Comparison of ENCODE assay signal across 8 cellular contexts in the genomic region with DNA sequence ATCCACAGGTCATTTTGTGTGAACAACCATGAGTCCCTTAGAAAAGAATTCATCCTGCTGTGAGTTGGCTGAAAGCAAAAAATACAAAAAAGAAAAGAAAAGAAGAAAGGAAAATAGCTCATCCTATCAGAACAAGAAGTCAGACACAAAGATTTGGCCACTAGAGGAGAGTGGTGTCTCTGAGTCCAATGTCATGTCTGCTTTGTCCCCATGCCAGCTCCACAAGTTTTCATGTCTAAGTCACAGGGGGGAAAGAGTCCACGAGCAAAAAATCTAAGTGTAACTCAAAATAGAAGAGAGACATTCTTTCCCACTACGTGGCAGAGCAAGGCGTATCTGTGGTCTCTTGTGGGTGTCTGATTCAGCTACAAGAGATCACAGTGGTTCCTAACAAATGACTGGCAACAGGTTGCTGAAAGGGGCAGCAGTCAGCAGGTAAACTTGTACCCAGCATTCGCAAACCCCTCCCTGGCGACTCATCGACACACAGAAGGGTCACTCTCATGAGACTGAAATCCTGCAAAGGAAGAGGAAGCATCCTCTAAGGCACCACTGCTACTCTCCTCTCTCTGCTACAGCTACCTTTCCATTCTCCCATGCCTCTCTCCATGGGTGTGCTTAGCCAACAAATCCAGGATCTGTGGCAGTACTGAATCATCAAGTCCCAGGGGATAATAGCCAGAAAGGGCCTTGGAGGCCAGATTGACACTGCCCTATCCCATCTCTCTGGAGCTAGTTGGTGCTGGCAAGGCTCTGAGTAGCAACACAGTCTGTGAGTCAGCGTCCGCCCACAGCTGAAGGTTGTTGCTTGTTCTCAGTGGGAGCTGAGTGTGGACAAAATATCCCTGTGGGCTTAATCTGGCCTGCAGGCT.
DNase-seq lines count a peak whose midpoint lies in the region; ATAC-seq, FAIRE-seq and TF ChIP-seq lines count a peak whose summit lies in the region.

No MANE protein-coding gene starts in this region.

- peak overlapping the region; percentile 80 for H2AK5ac ChIP-seq in IMR-90 (ENCODE audit: low read depth, low read length)

- H2AFZ ChIP-seq in IMR-90 (replicated peaks; ENCODE audit: low read length, poor library complexity): peak overlapping the region; percentile 82
- H2AFZ ChIP-seq in osteoblast (ENCODE audit: low read length): peak overlapping the region; percentile 3

- in situ Hi-C loops in IMR-90 (cut with MboI; ENCODE audit: low sequenced_read_pairs): loop anchor here (10.0 kb wide), 1 partner anchor 121 kb away; a partner anchor contains a TSS

- peak overlapping the region; percentile 74 for H3K4me3 Mint-ChIP-seq in activated CD4-positive, alpha-beta memory T cell treated with anti-CD3 and anti-CD28 coated beads for 36 hours
- H3K4me3 Mint-ChIP-seq in endodermal cell: no peak overlapping the region

- peak; percentile 37 for TF ChIP-seq CTCF in IMR-90 (conservative IDR thresholded peaks at IDR 0.05; ENCODE audit: low read depth, low read length)
- peak; percentile 26 for TF ChIP-seq CTCF in endodermal cell (conservative IDR thresholded peaks at IDR 0.05)
- peak; percentile 49 for TF ChIP-seq CTCF in osteoblast (IDR thresholded peaks at IDR 0.05; ENCODE audit: extremely low read depth, low read depth, low read length)

- peak overlapping the region; percentile 98 for H3K27ac Mint-ChIP-seq in activated CD4-positive, alpha-beta memory T cell treated with anti-CD3 and anti-CD28 coated beads for 36 hours
- no peak overlapping the region for H3K27ac Mint-ChIP-seq in endodermal cell

- dilution Hi-C loops in IMR-90 (cut with HindIII; ENCODE audit: low sequenced_read_pairs, unreplicated experiment): no loop called here

- H3K14ac ChIP-seq in IMR-90 (replicated peaks; ENCODE audit: low read depth, low read length): peak overlapping the region; percentile 84

- H3K18ac ChIP-seq in IMR-90 (ENCODE audit: low read depth, low read length): peak overlapping the region; percentile 37

- peak overlapping the region; percentile 91 for H4K91ac ChIP-seq in IMR-90 (ENCODE audit: insufficient read depth, low read depth, low read length)

- peaks cover 8 to 22% of the 10 kb centered on the region in 2 experiments; a peak in 3 of 4 replicates for H3K79me1 ChIP-seq in IMR-90 (ENCODE audit: low read depth in 1 of 2, low read length in 2 of 2)

- peak overlapping the region; percentile 56 for H3K9ac ChIP-seq in IMR-90 (ENCODE audit: low read depth, low read length)
- H3K9ac ChIP-seq in endodermal cell (ENCODE audit: extremely low read depth, low read length, poor library complexity, severe bottlenecking): no peak overlapping the region

- H3K36me3 Mint-ChIP-seq in activated CD4-positive, alpha-beta memory T cell treated with anti-CD3 and anti-CD28 coated beads for 36 hours: peaks cover 15% of the 10 kb centered on the region
- no peaks in the 10 kb centered on the region for H3K36me3 Mint-ChIP-seq in endodermal cell (ENCODE audit: low read depth)

- H4K5ac ChIP-seq in IMR-90 (ENCODE audit: low read depth, low read length): peak overlapping the region; percentile 32

- no peaks in the 10 kb centered on the region for H3K36me3 ChIP-seq in IMR-90 (ENCODE audit: control insufficient read depth, insufficient read depth, low read length)
- no peaks in the 10 kb centered on the region for H3K36me3 ChIP-seq in endodermal cell (ENCODE audit: control insufficient read depth, insufficient read depth, low read length)
- no peaks in the 10 kb centered on the region for H3K36me3 ChIP-seq in osteoblast (ENCODE audit: insufficient read depth, low read length)
- no peaks in the 10 kb centered on the region for H3K36me3 ChIP-seq in thymus (ENCODE audit: control insufficient read depth, insufficient read depth)

- FAIRE-seq in GM12892 (lab: Jason Lieb, UNC): no peak

- H3K9me3 Mint-ChIP-seq in activated CD4-positive, alpha-beta memory T cell treated with anti-CD3 and anti-CD28 coated beads for 36 hours: peaks cover 7% of the 10 kb centered on the region
- H3K9me3 Mint-ChIP-seq in endodermal cell: no peaks in the 10 kb centered on the region

- H3K4me2 ChIP-seq in IMR-90 (ENCODE audit: low read depth, low read length): peak overlapping the region; percentile 11
- peak overlapping the region; percentile 84 for H3K4me2 ChIP-seq in osteoblast (ENCODE audit: insufficient read depth, low read length)

- no peaks in the 10 kb centered on the region for H3K27me3 ChIP-seq in IMR-90 (ENCODE audit: control insufficient read depth, insufficient read depth, low read length)
- peaks cover 83% of the 10 kb centered on the region for H3K27me3 ChIP-seq in endodermal cell (ENCODE audit: control insufficient read depth, insufficient read depth, low read length, poor library complexity, severe bottlenecking)
- no peaks in the 10 kb centered on the region for H3K27me3 ChIP-seq in osteoblast (ENCODE audit: insufficient read depth, low read length)
- no peaks in the 10 kb centered on the region for H3K27me3 ChIP-seq in thymus (ENCODE audit: control insufficient read depth, insufficient read depth)

- H2AK9ac ChIP-seq in IMR-90 (replicated peaks; ENCODE audit: low read depth, low read length, poor library complexity): peak overlapping the region; percentile 85

- no peaks in the 10 kb centered on the region for H3K9me3 ChIP-seq in IMR-90 (ENCODE audit: control insufficient read depth, insufficient read depth, low read length)
- H3K9me3 ChIP-seq in endodermal cell (ENCODE audit: control insufficient read depth, low read length): no peaks in the 10 kb centered on the region
- H3K9me3 ChIP-seq in osteoblast (ENCODE audit: low read depth, low read length): no peaks in the 10 kb centered on the region
- H3K9me3 ChIP-seq in thymus (ENCODE audit: control insufficient read depth): no peaks in the 10 kb centered on the region

- intact Hi-C loops in IMR-90 (cut with micrococcal nuclease): loop anchor here (2.0 to 10.0 kb wide), 3 partner anchors 79 to 401 kb away; a partner anchor contains a TSS
- intact Hi-C loops in activated CD4-positive, alpha-beta memory T cell treated with anti-CD3 and anti-CD28 coated beads for 36 hours (cut with micrococcal nuclease): loop anchor here (1.0 to 10.0 kb wide), 9 partner anchors 30 to 1771 kb away; a partner anchor contains a TSS

- H3K79me2 ChIP-seq in osteoblast (ENCODE audit: insufficient read depth, low read length): no peaks in the 10 kb centered on the region

- peak; percentile 27; the same call in 1 of the 2 replicates for TF ChIP-seq RAD21 in IMR-90 (IDR thresholded peaks at IDR 0.05; ENCODE audit: low read length)

- peak overlapping the region; percentile 98 for H2BK20ac ChIP-seq in IMR-90 (ENCODE audit: low read depth, low read length)

- H3K4me3 ChIP-seq in IMR-90 (ENCODE audit: insufficient read depth, low read depth, low read length) (no peak overlapping the region), endodermal cell (ENCODE audit: low read length) (no peak overlapping the region), osteoblast (ENCODE audit: insufficient read depth, low read length) (peak overlapping the region; percentile 61), thymus (ENCODE audit: low read length) (peak overlapping the region; percentile 5)

- H3K4ac ChIP-seq in IMR-90 (ENCODE audit: low read depth, low read length): peak overlapping the region; percentile 94

- BruUV-seq in IMR-90 (replicated peaks; lab: Mats Ljungman, UMichigan): no TSS peak

- peak; percentile 84 for ATAC-seq in IMR-90 (ENCODE audit: low read depth)

- H2BK15ac ChIP-seq in IMR-90 (ENCODE audit: low read depth, low read length): peak overlapping the region; percentile 69; the same call in 2 of the 3 replicates

- H3K27me3 Mint-ChIP-seq in activated CD4-positive, alpha-beta memory T cell treated with anti-CD3 and anti-CD28 coated beads for 36 hours: no peaks in the 10 kb centered on the region
- H3K27me3 Mint-ChIP-seq in endodermal cell (ENCODE audit: insufficient read depth): peaks cover 60% of the 10 kb centered on the region

- H2BK120ac ChIP-seq in IMR-90 (ENCODE audit: low read depth, low read length): peak overlapping the region; percentile 95

- H3K4me1 ChIP-seq in IMR-90 (ENCODE audit: control insufficient read depth, insufficient read depth, low read length) (peaks cover 11% of the 10 kb centered on the region), endodermal cell (ENCODE audit: control insufficient read depth, insufficient read depth, low read length) (peaks cover 7% of the 10 kb centered on the region), osteoblast (ENCODE audit: insufficient read depth, low read length) (peaks cover 58% of the 10 kb centered on the region), thymus (ENCODE audit: control insufficient read depth, insufficient read depth, low read length) (peaks cover 32% of the 10 kb centered on the region)

- CTCF ChIA-PET in IMR-90 (lab: Yijun Ruan, JAX): interaction anchor here (0.8 to 2.4 kb wide), 8 partner anchors 17 to 154 kb away, joined by 3 to 8 read pairs (median 4); a partner anchor contains a TSS
- CTCF ChIA-PET in activated CD4-positive, alpha-beta memory T cell treated with anti-CD3 and anti-CD28 coated beads for 36 hours (lab: Charles Lee): interaction anchor here (0.6 to 8.7 kb wide), 14 partner anchors 10 to 533 kb away, joined by 3 to 60 read pairs (median 4); a partner anchor contains a TSS

- H4K20me1 ChIP-seq in IMR-90 (ENCODE audit: insufficient read depth, low read length): no peaks in the 10 kb centered on the region
- H4K20me1 ChIP-seq in osteoblast (ENCODE audit: insufficient read depth, low read length): no peaks in the 10 kb centered on the region

- peaks cover 10% of the 10 kb centered on the region; the same call in 1 of the 2 replicates for H3K9me1 ChIP-seq in IMR-90 (ENCODE audit: insufficient read depth, low read length)

- peak overlapping the region; percentile 45 to 87 for H4K8ac ChIP-seq in IMR-90 (ENCODE audit: low read depth in 2 of 2, low read length in 2 of 2)

- H2BK5ac ChIP-seq in IMR-90 (ENCODE audit: low read depth, low read length, poor library complexity, severe bottlenecking): peak overlapping the region; percentile 97

- no peak for TF ChIP-seq POLR2A in IMR-90 (IDR thresholded peaks at IDR 0.05; ENCODE audit: low read depth, low read length)
- no peak for TF ChIP-seq POLR2A in GM12892 (IDR thresholded peaks at IDR 0.05; ENCODE audit: low read depth, low read length)

- WGBS in IMR-90 (ENCODE audit: extremely low coverage in 2 of 2, insufficient read length in 1 of 2), 2 experiments: no CpG with 5 or more reads among the region's 8 CpGs
- 81 to 82% methylated on average over 3 to 8 of the region's 8 CpGs for WGBS in endodermal cell (ENCODE audit: insufficient coverage in 1 of 2, insufficient read length in 1 of 2), 2 experiments
- WGBS in thymus: 48% methylated on average over 8 of the region's 8 CpGs

- DNase-seq in NCI-H82 (lab: John Stamatoyannopoulos, UW) (peak; percentile 7), NCI-H82 treated with DMSO at 0.1 percent for 48 hours (lab: John Stamatoyannopoulos, UW; ENCODE audit: unreplicated experiment) (no peak), IMR-90 (peak; percentile 94), endodermal cell (peak; percentile 53), osteoblast (ENCODE audit: insufficient read length, low spot score, missing footprints) (peak; percentile 84), GM12892 (ENCODE audit: insufficient read length) (no peak)
- peak; percentile 87 for DNase-seq in activated CD4-positive, alpha-beta memory T cell treated with anti-CD3 and anti-CD28 coated beads for 36 hours

- H3K56ac ChIP-seq in IMR-90 (ENCODE audit: extremely low read depth, insufficient read depth, low read length): peak overlapping the region; percentile 60; the same call in 1 of the 2 replicates

- peaks cover 80% of the 10 kb centered on the region for H3K4me1 Mint-ChIP-seq in activated CD4-positive, alpha-beta memory T cell treated with anti-CD3 and anti-CD28 coated beads for 36 hours (ENCODE audit: low read depth)
- H3K4me1 Mint-ChIP-seq in endodermal cell: peaks cover 18% of the 10 kb centered on the region

- POLR2A ChIA-PET in IMR-90 (lab: Charles Lee; ENCODE audit: unreplicated experiment): interaction anchor here (1.1 to 1.3 kb wide), 2 partner anchors 28 to 123 kb away, joined by 5 to 6 read pairs; a partner anchor contains a TSS
- POLR2A ChIA-PET in activated CD4-positive, alpha-beta memory T cell treated with anti-CD3 and anti-CD28 coated beads for 36 hours (lab: Charles Lee): interaction anchor here (0.5 to 7.2 kb wide), 11 partner anchors 10 to 635 kb away, joined by 3 to 127 read pairs (median 3); a partner anchor contains a TSS

- H3K27ac ChIP-seq in IMR-90 (ENCODE audit: insufficient read depth, low read length) (peak overlapping the region; percentile 65), endodermal cell (ENCODE audit: low read depth, low read length) (no peak overlapping the region), osteoblast (ENCODE audit: low read depth, low read length) (peak overlapping the region; percentile 91), thymus (ENCODE audit: low read depth) (peak overlapping the region; percentile 64)

- peak overlapping the region; percentile 98 for H3K23ac ChIP-seq in IMR-90 (ENCODE audit: low read depth, low read length)

Comparison
In these comparisons a context has a peak if more than half of its experiments do, and no peak if none do; other contexts are left out.
1. DNase-seq: peak in NCI-H82 (single experiment), IMR-90 (single experiment), activated CD4-positive, alpha-beta memory T cell treated with anti-CD3 and anti-CD28 coated beads for 36 hours (single experiment), endodermal cell (single experiment) and osteoblast (single experiment); none in NCI-H82 treated with DMSO at 0.1 percent for 48 hours (single experiment) and GM12892 (single experiment).
2. H3K4me3 ChIP-seq: peak in osteoblast (single experiment) and thymus (single experiment); none in IMR-90 (single experiment) and endodermal cell (single experiment).
3. Peak in every context shown above with its lines, with median percentiles within 50 percentile points of each other: CTCF ChIP-seq.